ENCODE assay signal across 1 cellular context in genomic region chr12:1662761-1663439, GRCh38.
A peak's percentile ranks its signal among the peaks of the same experiment; 100 is the strongest.
TF ChIP-seq lines count a peak whose summit lies in the region.

No MANE protein-coding gene starts in this region.

TF ChIP-seq in HepG2, 621 proteins besides CTCF, POLR2A, EP300 and RAD21:
- TF ChIP-seq PRPF4 (IDR thresholded peaks at IDR 0.05; ENCODE audit: low read depth, low read length, poor library complexity, severe bottlenecking) (peak; percentile 58), KDM3A (CRISPR knock-in tag; IDR thresholded peaks at IDR 0.05; ENCODE audit: low read depth) (no peak), ZNF572 (CRISPR knock-in tag; IDR thresholded peaks at IDR 0.05) (0 out of 2 replicates have a peak, but pooled peaks have one; percentile 31), ZBTB38 (CRISPR knock-in tag; IDR thresholded peaks at IDR 0.05) (peak; percentile 99), SAP130 (CRISPR knock-in tag; IDR thresholded peaks at IDR 0.05; ENCODE audit: low read depth) (no peak), MLX (CRISPR knock-in tag; IDR thresholded peaks at IDR 0.05) (no peak), ZSCAN22 (CRISPR knock-in tag; IDR thresholded peaks at IDR 0.05) (peak; percentile 70; the same call in 1 of the 2 replicates), ZNF687 (CRISPR knock-in tag; IDR thresholded peaks at IDR 0.05) (peak; percentile 55), AGO2 (optimal IDR thresholded peaks at IDR 0.05; ENCODE audit: low read depth, low read length) (peak; percentile 35), ZFP36L1 (CRISPR knock-in tag; IDR thresholded peaks at IDR 0.05) (no peak), ETV6 (CRISPR knock-in tag; conservative IDR thresholded peaks at IDR 0.05) (0 out of 2 replicates have a peak, but pooled peaks have one; percentile 29), ZBTB7A (CRISPR knock-in tag; IDR thresholded peaks at IDR 0.05) (peak; percentile 97), ZNF724P (CRISPR knock-in tag; IDR thresholded peaks at IDR 0.05; ENCODE audit: borderline replicate concordance) (no peak)
- TF ChIP-seq, protein P1, sequence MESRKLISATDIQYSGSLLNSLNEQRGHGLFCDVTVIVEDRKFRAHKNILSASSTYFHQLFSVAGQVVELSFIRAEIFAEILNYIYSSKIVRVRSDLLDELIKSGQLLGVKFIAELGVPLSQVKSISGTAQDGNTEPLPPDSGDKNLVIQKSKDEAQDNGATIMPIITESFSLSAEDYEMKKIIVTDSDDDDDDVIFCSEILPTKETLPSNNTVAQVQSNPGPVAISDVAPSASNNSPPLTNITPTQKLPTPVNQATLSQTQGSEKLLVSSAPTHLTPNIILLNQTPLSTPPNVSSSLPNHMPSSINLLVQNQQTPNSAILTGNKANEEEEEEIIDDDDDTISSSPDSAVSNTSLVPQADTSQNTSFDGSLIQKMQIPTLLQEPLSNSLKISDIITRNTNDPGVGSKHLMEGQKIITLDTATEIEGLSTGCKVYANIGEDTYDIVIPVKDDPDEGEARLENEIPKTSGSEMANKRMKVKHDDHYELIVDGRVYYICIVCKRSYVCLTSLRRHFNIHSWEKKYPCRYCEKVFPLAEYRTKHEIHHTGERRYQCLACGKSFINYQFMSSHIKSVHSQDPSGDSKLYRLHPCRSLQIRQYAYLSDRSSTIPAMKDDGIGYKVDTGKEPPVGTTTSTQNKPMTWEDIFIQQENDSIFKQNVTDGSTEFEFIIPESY (CRISPR knock-in tag; IDR thresholded peaks at IDR 0.05): peak; percentile 72
